In the genomic region with DNA sequence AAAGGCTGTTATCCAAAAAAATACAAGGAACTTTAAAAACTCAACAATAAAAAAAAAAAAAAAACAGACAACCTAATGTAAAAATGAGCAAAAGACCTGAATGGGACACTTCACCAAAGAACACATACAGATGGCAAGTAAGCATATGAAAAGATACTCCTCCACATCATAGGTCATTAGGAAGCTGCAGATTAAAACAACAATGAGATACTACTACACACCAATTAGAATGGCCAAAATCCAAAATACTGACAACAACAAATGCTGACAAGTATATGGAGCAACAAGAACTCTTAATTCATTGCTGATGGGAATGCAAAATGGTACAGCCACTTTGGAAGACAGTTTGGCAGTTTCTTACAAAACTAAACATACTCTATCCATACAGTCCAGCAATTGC, we compare ENCODE assay signal across 8 cellular contexts.
"Had no signal": no experiment of that assay in that cellular context is flagged by ENCODE, and none has a peak within 500 bp of the region (broad histone marks: within the 10 kb centered on the region; RNA-seq: fewer than 3 reads in every experiment).

No MANE protein-coding gene starts in this region.

- H3K4me2 ChIP-seq: GM23338 had no signal

- FAIRE-seq: H1, H54 had no signal

- DNase-seq: H9, HCEC 1CT, HFFc6, KG1 had no signal

- ATAC-seq: GM23338 had no signal

- H3K4me3 ChIP-seq: GM23338 had no signal

- H2AFZ ChIP-seq: GM23338 had no signal

- H3K27ac ChIP-seq: HL-60 had no signal
